In the genomic region with DNA sequence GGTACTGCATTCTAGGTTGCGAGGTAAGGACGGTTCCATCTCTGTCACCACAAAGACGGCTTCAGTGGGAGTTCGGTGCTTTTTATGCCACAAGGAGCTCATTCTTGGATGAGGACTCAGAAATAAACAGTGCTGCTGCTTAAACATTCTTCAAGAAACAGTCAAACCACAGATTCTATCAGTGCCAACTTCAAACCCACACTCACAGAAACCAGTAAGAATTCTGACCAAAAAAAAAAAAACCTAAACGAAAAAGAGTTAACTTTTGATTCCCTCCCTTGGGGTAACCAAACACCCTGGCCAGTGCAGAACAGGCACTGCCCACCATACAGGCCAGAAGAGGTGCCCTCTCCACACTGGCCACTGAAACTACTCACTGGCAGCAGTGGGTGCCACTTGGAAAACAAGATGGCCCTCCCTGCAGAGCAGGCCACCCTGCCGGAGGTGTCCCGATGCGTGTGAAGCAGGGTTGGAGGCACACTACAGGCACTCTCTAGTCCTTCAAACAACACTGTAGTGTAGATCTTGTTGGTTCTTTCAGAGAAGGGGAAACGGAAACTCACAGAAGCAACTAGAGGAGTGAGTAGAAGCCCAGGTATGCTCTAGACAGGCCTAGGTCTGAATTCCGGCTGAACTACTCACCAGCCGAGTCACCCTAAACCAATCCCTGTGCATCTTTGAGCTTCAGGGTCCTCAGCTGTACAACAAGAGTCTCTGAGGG, we compare ENCODE assay signal across 1 cellular context.
TF ChIP-seq lines count a peak whose summit lies in the region.

No MANE protein-coding gene starts in this region.

TF ChIP-seq in WTC11, 78 proteins besides CTCF, POLR2A, EP300 and RAD21 (continued from another document):
- no peak for TF ChIP-seq STAT6 (CRISPR knock-in tag; conservative IDR thresholded peaks at IDR 0.05; ENCODE audit: low read depth)
- TF ChIP-seq ZNF532 (CRISPR knock-in tag; IDR thresholded peaks at IDR 0.05; ENCODE audit: borderline replicate concordance): no peak
- TF ChIP-seq ATF2 (CRISPR knock-in tag; IDR thresholded peaks at IDR 0.05; ENCODE audit: borderline replicate concordance, low read depth): no peak
- TF ChIP-seq GABPB1 (CRISPR knock-in tag; IDR thresholded peaks at IDR 0.05): no peak
- no peak for TF ChIP-seq ZNF416 (CRISPR knock-in tag; IDR thresholded peaks at IDR 0.05)
- TF ChIP-seq ELF4 (CRISPR knock-in tag; IDR thresholded peaks at IDR 0.05; ENCODE audit: low read depth): no peak
